1 cellular context compared by ENCODE assay signal in genomic region chr19:2631213-2631821, GRCh38.
TF ChIP-seq lines count a peak whose summit lies in the region.

No MANE protein-coding gene starts in this region.

TF ChIP-seq in K562, 482 proteins besides CTCF, POLR2A, EP300 and RAD21 (continued from another document and continues in another):
- TF ChIP-seq ZNF274 (IDR thresholded peaks at IDR 0.05; ENCODE audit: borderline replicate concordance, low read depth, low read length) (no peak), U2AF1 (optimal IDR thresholded peaks at IDR 0.05; ENCODE audit: low read depth, low read length) (no peak), ZFP30 (CRISPR knock-in tag; IDR thresholded peaks at IDR 0.05; ENCODE audit: borderline replicate concordance) (no peak), BCLAF1 (IDR thresholded peaks at IDR 0.05; ENCODE audit: borderline replicate concordance in 1 of 2, control insufficient read depth in 1 of 2, low read depth in 2 of 2, low read length in 1 of 2) (no peak), ZNF518B (CRISPR knock-in tag; IDR thresholded peaks at IDR 0.05) (no peak), ZBTB43 (CRISPR knock-in tag; IDR thresholded peaks at IDR 0.05) (no peak), SNAPC5 (CRISPR knock-in tag; IDR thresholded peaks at IDR 0.05) (no peak), ZNF639 (CRISPR knock-in tag; conservative IDR thresholded peaks at IDR 0.05 in 1 of 2, IDR thresholded peaks at IDR 0.05 in 1 of 2) (no peak), DNMT1 (IDR thresholded peaks at IDR 0.05) (no peak), HMG20A (CRISPR knock-in tag; conservative IDR thresholded peaks at IDR 0.05) (no peak), SIRT6 (IDR thresholded peaks at IDR 0.05; ENCODE audit: low read depth, low read length) (no peak), MXD1 (CRISPR knock-in tag; IDR thresholded peaks at IDR 0.05; ENCODE audit: borderline replicate concordance, poor library complexity, severe bottlenecking) (no peak), CEBPG (CRISPR knock-in tag; IDR thresholded peaks at IDR 0.05) (no peak), CEBPG (tag; conservative IDR thresholded peaks at IDR 0.05 in 1 of 2, IDR thresholded peaks at IDR 0.05 in 1 of 2) (no peak), UBTF (IDR thresholded peaks at IDR 0.05; ENCODE audit: borderline replicate concordance in 1 of 2, low read depth in 2 of 2, low read length in 2 of 2) (no peak), PRPF4 (IDR thresholded peaks at IDR 0.05; ENCODE audit: insufficient read depth, low read depth, low read length, poor library complexity, severe bottlenecking) (no peak), ETV1 (tag; conservative IDR thresholded peaks at IDR 0.05; ENCODE audit: low read depth) (peak; percentile 40; the same call in 1 of the 2 replicates), ARID4B (CRISPR knock-in tag; IDR thresholded peaks at IDR 0.05) (no peak), CLOCK (CRISPR knock-in tag; IDR thresholded peaks at IDR 0.05; ENCODE audit: borderline replicate concordance) (no peak), MYBL2 (IDR thresholded peaks at IDR 0.05; ENCODE audit: low read depth) (no peak), MYBL2 (CRISPR knock-in tag; IDR thresholded peaks at IDR 0.05; ENCODE audit: borderline replicate concordance) (no peak), XRCC4 (IDR thresholded peaks at IDR 0.05; ENCODE audit: extremely low read depth, insufficient read depth, insufficient read length) (no peak), ZMIZ1 (IDR thresholded peaks at IDR 0.05; ENCODE audit: low read depth in 2 of 2, low read length in 2 of 2) (no peak), FOS (IDR thresholded peaks at IDR 0.05; ENCODE audit: extremely low read depth, insufficient read length) (no peak), KHSRP (IDR thresholded peaks at IDR 0.05) (no peak), VEZF1 (CRISPR knock-in tag; IDR thresholded peaks at IDR 0.05) (peak; percentile 86), PHF20 (IDR thresholded peaks at IDR 0.05; ENCODE audit: partially characterized antibody) (no peak)
